Comparison of ENCODE assay signal across 21 cellular contexts in the genomic region with DNA sequence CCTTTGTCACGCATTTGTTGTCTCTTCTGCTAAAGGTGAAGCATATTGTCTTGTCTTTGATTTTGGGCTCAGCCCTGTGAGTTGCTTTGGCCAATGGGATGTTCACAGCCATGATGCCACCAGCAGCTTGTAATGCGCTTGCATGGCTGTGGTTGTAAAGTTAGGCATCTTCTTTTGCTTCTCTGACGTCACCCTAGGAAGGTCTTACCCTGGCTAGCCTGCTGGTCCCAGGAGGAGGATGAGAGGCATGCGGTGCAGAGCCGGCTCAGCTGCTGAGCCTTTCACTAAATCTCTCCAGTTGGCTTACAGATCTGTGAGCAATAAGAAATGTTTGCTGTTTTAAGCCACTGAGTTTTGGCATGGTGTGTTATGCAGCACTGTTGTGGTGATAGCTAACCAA. TPM values are rescaled to one million over a fixed set of nuclear protein-coding genes. Genes with fewer than 3 reads are reported as not detected.
"Had no signal": no experiment of that assay in that cellular context is flagged by ENCODE, and none has a peak within 500 bp of the region (broad histone marks: within the 10 kb centered on the region; RNA-seq: fewer than 3 reads in every experiment).

No MANE protein-coding gene starts in this region.

- FAIRE-seq: RCC 7860 had no signal

- ATAC-seq: SK-N-SH treated with all-trans-retinoic acid at 6 μM for 48 hours had no signal

- DNase-seq: KBM-7, MV-4-11, NCI-H1092, NCI-H1105 treated with DMSO at 0.1 percent for 48 hours, NCI-H1417 treated with DMSO at 0.1 percent for 48 hours, NCI-H146, NCI-H1694 treated with DMSO at 0.1 percent for 48 hours, NCI-H1930, NCI-H2081, NCI-H2107, NCI-H2227 treated with DMSO at 0.1 percent for 48 hours, NCI-H524 treated with DMSO at 0.1 percent for 48 hours, NCI-H69, NCI-H774, Right ventricle myocardium superior, RPMI8226 had no signal

RNA-seq across cellular contexts. Expression of a gene that starts 40.8 kb away (rescaled TPM):
- total RNA-seq: HT1080, MCF 10A, NCI-H460 had no signal
